In genomic region chr2:48795065-48795464, GRCh38 we compare ENCODE assay signal across 20 cellular contexts. TPM values are rescaled to one million over a fixed set of nuclear protein-coding genes. Genes with fewer than 3 reads are reported as not detected.
A peak's percentile ranks its signal among the peaks of the same experiment; 100 is the strongest.
DNase-seq lines count a peak whose midpoint lies in the region; ATAC-seq, FAIRE-seq and TF ChIP-seq lines count a peak whose summit lies in the region.
"Had no signal": no experiment of that assay in that cellular context is flagged by ENCODE, and none has a peak within 500 bp of the region (broad histone marks: within the 10 kb centered on the region; RNA-seq: fewer than 3 reads in every experiment).

No MANE protein-coding gene starts in this region.

- peak overlapping the region; percentile 23 for H3K27ac Mint-ChIP-seq in Caco-2 (ENCODE audit: unreplicated experiment)
- H3K27ac Mint-ChIP-seq in activated CD4-positive, alpha-beta T cell treated with anti-CD3 and anti-CD28 coated beads, Interleukin-2, amount 10 ng/mL, durations not matched to agents 7 days and 5 days = no peak overlapping the region
- H3K27ac Mint-ChIP-seq: CD4-positive, alpha-beta memory T cell had no signal

- ATAC-seq in Right ventricle myocardium inferior = no peak

- H3K9me3 ChIP-seq in cardiac muscle cell (ENCODE audit: low read depth) = no peaks in the 10 kb centered on the region
- no peaks in the 10 kb centered on the region for H3K9me3 ChIP-seq in Caco-2

- H3K27me3 ChIP-seq in cardiac muscle cell (no peaks in the 10 kb centered on the region), Caco-2 (replicated peaks; ENCODE audit: control insufficient read depth, insufficient read depth, low read length) (no peaks in the 10 kb centered on the region), bronchial epithelial cell (ENCODE audit: control insufficient read depth, insufficient read depth, low read length) (no peaks in the 10 kb centered on the region)

- CTCF ChIA-PET in Caco-2 (lab: Charles Lee) = no interaction called here
- CTCF ChIA-PET in activated CD4-positive, alpha-beta T cell treated with anti-CD3 and anti-CD28 coated beads, Interleukin-2, amount 10 ng/mL, durations not matched to agents 7 days and 5 days (lab: Charles Lee) = no interaction called here

- intact Hi-C loops in Right ventricle myocardium inferior (cut with DNase I) = no loop called here
- intact Hi-C loops in Caco-2 (cut with micrococcal nuclease; ENCODE audit: unreplicated experiment) = no loop called here

- POLR2A ChIA-PET in Caco-2 (lab: Charles Lee) = no interaction called here
- POLR2A ChIA-PET in activated CD4-positive, alpha-beta T cell treated with anti-CD3 and anti-CD28 coated beads, Interleukin-2, amount 10 ng/mL, durations not matched to agents 7 days and 5 days (lab: Charles Lee) = no interaction called here

- peaks cover 30% of the 10 kb centered on the region for H3K9me3 Mint-ChIP-seq in Caco-2 (ENCODE audit: unreplicated experiment)
- no peaks in the 10 kb centered on the region for H3K9me3 Mint-ChIP-seq in activated CD4-positive, alpha-beta T cell treated with anti-CD3 and anti-CD28 coated beads, Interleukin-2, amount 10 ng/mL, durations not matched to agents 7 days and 5 days

- H3K27ac ChIP-seq in cardiac muscle cell = peak overlapping the region; percentile 2
- H3K27ac ChIP-seq: GM23248 had no signal

- H3K4me3 Mint-ChIP-seq in Caco-2 (ENCODE audit: unreplicated experiment) = no peak overlapping the region
- H3K4me3 Mint-ChIP-seq in activated CD4-positive, alpha-beta T cell treated with anti-CD3 and anti-CD28 coated beads, Interleukin-2, amount 10 ng/mL, durations not matched to agents 7 days and 5 days = no peak overlapping the region
- H3K4me3 Mint-ChIP-seq: CD4-positive, alpha-beta memory T cell had no signal

- H3K4me1 ChIP-seq in cardiac muscle cell (ENCODE audit: low read depth) (peaks cover 12% of the 10 kb centered on the region), Caco-2 (peaks cover 23% of the 10 kb centered on the region)

- FAIRE-seq in bronchial epithelial cell (lab: Jason Lieb, UNC) = peak; percentile 40
- FAIRE-seq: G401.6, GM12892, H1 had no signal

- H3K36me3 ChIP-seq in cardiac muscle cell (no peaks in the 10 kb centered on the region), Caco-2 (ENCODE audit: control insufficient read depth, insufficient read depth, low read length) (no peaks in the 10 kb centered on the region), bronchial epithelial cell (ENCODE audit: control insufficient read depth, insufficient read depth, low read length) (no peaks in the 10 kb centered on the region)

- TF ChIP-seq CTCF in cardiac muscle cell (IDR thresholded peaks at IDR 0.05; ENCODE audit: low read depth, low read length) (no peak), Caco-2 (IDR thresholded peaks at IDR 0.05; ENCODE audit: insufficient read depth in 1 of 2, low read depth in 1 of 2, low read length in 1 of 2, severe bottlenecking in 1 of 2, unreplicated experiment in 1 of 2) (no peak), bronchial epithelial cell (IDR thresholded peaks at IDR 0.05; ENCODE audit: insufficient read depth, low read length, severe bottlenecking) (no peak), GM20000 (IDR thresholded peaks at IDR 0.05; ENCODE audit: extremely low read depth, missing control alignments) (no peak)

- DNase-seq in cardiac muscle cell (ENCODE audit: low read depth in 1 of 2, low spot score in 1 of 2) = peak in 1 of 2 donors; percentile 23
- DNase-seq in Right ventricle myocardium inferior (ENCODE audit: missing footprints) = no peak
- DNase-seq in Caco-2 = no peak
- no peak for DNase-seq in bronchial epithelial cell (ENCODE audit: low read depth)
- DNase-seq in activated CD4-positive, alpha-beta T cell treated with anti-CD3 and anti-CD28 coated beads, Interleukin-2, amount 10 ng/mL, durations not matched to agents 7 days and 5 days = no peak
- no peak for DNase-seq in GM20000 (ENCODE audit: low spot score)
- DNase-seq: 8988T; C1 segment of cervical spinal cord; CD4-positive, alpha-beta memory T cell; COR-L47; DMS153; DND-41; GM23248; H7; HCEC 1CT had no signal

- H3K4me1 Mint-ChIP-seq in Caco-2 (ENCODE audit: low read depth, unreplicated experiment) = peaks cover 7% of the 10 kb centered on the region
- H3K4me1 Mint-ChIP-seq in activated CD4-positive, alpha-beta T cell treated with anti-CD3 and anti-CD28 coated beads, Interleukin-2, amount 10 ng/mL, durations not matched to agents 7 days and 5 days = no peaks in the 10 kb centered on the region
- H3K4me1 Mint-ChIP-seq: CD4-positive, alpha-beta memory T cell had no signal

- peaks cover 3% of the 10 kb centered on the region for H3K27me3 Mint-ChIP-seq in Caco-2 (ENCODE audit: insufficient read depth, unreplicated experiment)
- H3K27me3 Mint-ChIP-seq in activated CD4-positive, alpha-beta T cell treated with anti-CD3 and anti-CD28 coated beads, Interleukin-2, amount 10 ng/mL, durations not matched to agents 7 days and 5 days = no peaks in the 10 kb centered on the region
- H3K27me3 Mint-ChIP-seq: CD4-positive, alpha-beta memory T cell had no signal

- peaks cover 6% of the 10 kb centered on the region for H3K36me3 Mint-ChIP-seq in Caco-2 (ENCODE audit: insufficient read depth, unreplicated experiment)
- H3K36me3 Mint-ChIP-seq in activated CD4-positive, alpha-beta T cell treated with anti-CD3 and anti-CD28 coated beads, Interleukin-2, amount 10 ng/mL, durations not matched to agents 7 days and 5 days (ENCODE audit: low read depth) = no peaks in the 10 kb centered on the region
- H3K36me3 Mint-ChIP-seq: CD4-positive, alpha-beta memory T cell had no signal

- BruUV-seq in Caco-2 (replicated peaks; lab: Mats Ljungman, UMichigan) = no TSS peak

- H3K4me3 ChIP-seq in cardiac muscle cell (no peak overlapping the region), Caco-2 (ENCODE audit: low read depth, low read length) (no peak overlapping the region), bronchial epithelial cell (ENCODE audit: low read depth, low read length) (no peak overlapping the region)
- H3K4me3 ChIP-seq: GM23248 had no signal

RNA-seq across cellular contexts. Expression of gene LHCGR, which starts 39.5 kb away (rescaled TPM):
- 0.57 TPM in 1 of 2 replicates, not detected in the other for total RNA-seq in cardiac muscle cell
- 0.51 TPM in 1 of 2 replicates, not detected in the other for polyA plus RNA-seq in cardiac muscle cell
- 0.11 TPM for total RNA-seq in Right ventricle myocardium inferior
- not detected in 2 replicates for total RNA-seq in Caco-2 (2022)
- total RNA-seq in bronchial epithelial cell = not detected in 2 replicates
- total RNA-seq in activated CD4-positive, alpha-beta T cell treated with anti-CD3 and anti-CD28 coated beads, Interleukin-2, amount 10 ng/mL, durations not matched to agents 7 days and 5 days = not detected
- total RNA-seq: A673; CD4-positive, alpha-beta memory T cell; GM23248; H7 had no signal
- polyA plus RNA-seq: BJ; CD4-positive, alpha-beta memory T cell; GM23248 had no signal
